Comparison of ENCODE assay signal across 11 cellular contexts in genomic region chr2:37583867-37584266, GRCh38.
DNase-seq lines count a peak whose midpoint lies in the region; ATAC-seq and TF ChIP-seq lines count a peak whose summit lies in the region.
"Had no signal": no experiment of that assay in that cellular context is flagged by ENCODE, and none has a peak within 500 bp of the region (broad histone marks: within the 10 kb centered on the region; RNA-seq: fewer than 3 reads in every experiment).

No MANE protein-coding gene starts in this region.

- no peaks in the 10 kb centered on the region for H3K9me3 Mint-ChIP-seq in CD4-positive, alpha-beta T cell
- H3K9me3 Mint-ChIP-seq in central memory CD8-positive, alpha-beta T cell = peaks cover 5% of the 10 kb centered on the region
- peaks cover 3% of the 10 kb centered on the region for H3K9me3 Mint-ChIP-seq in natural killer cell treated with Interleukin-12 subunit alpha and Interleukin-12 subunit beta and Interleukin-15 and Interleukin-18, amount 100 ng/mL, for 72 hours

- POLR2A ChIA-PET in CD4-positive, alpha-beta T cell (lab: Charles Lee) = interaction anchor here (1.4 to 9.5 kb wide), 5 partner anchors 16 to 86 kb away, joined by 4 to 121 read pairs (median 8); no protein-coding TSS in a partner anchor

- CTCF ChIA-PET in CD4-positive, alpha-beta T cell (lab: Charles Lee) = interaction anchor here (0.6 to 2.6 kb wide), 3 partner anchors 27 to 65 kb away, joined by 3 to 10 read pairs (median 3); no protein-coding TSS in a partner anchor

- no peak for DNase-seq in CD4-positive, alpha-beta T cell
- DNase-seq in NCI-H69 (lab: John Stamatoyannopoulos, UW) (peak; percentile 24), Kasumi-1 (lab: John Stamatoyannopoulos, UW) (no peak), hypothalamus (lab: John Stamatoyannopoulos, UW) (no peak), NCI-H2081 (lab: John Stamatoyannopoulos, UW) (no peak), left lung (no peak)
- DNase-seq in central memory CD8-positive, alpha-beta T cell (ENCODE audit: low spot score in 2 of 2) = no peak
- no peak for DNase-seq in natural killer cell treated with Interleukin-12 subunit alpha and Interleukin-12 subunit beta and Interleukin-15 and Interleukin-18, amount 100 ng/mL, for 72 hours (ENCODE audit: low spot score)
- DNase-seq: stimulated activated CD4-positive, alpha-beta T cell treated with anti-CD3 and anti-CD28 coated beads, Interleukin-2, amount 100 ng/mL, for 48 hours had no signal

- H3K36me3 Mint-ChIP-seq in CD4-positive, alpha-beta T cell (ENCODE audit: low read depth) = no peaks in the 10 kb centered on the region
- peaks cover 4% of the 10 kb centered on the region for H3K36me3 Mint-ChIP-seq in central memory CD8-positive, alpha-beta T cell (ENCODE audit: insufficient read depth)
- peaks cover 10% of the 10 kb centered on the region for H3K36me3 Mint-ChIP-seq in natural killer cell treated with Interleukin-12 subunit alpha and Interleukin-12 subunit beta and Interleukin-15 and Interleukin-18, amount 100 ng/mL, for 72 hours

- H3K27me3 Mint-ChIP-seq in CD4-positive, alpha-beta T cell = no peaks in the 10 kb centered on the region
- H3K27me3 Mint-ChIP-seq in central memory CD8-positive, alpha-beta T cell = no peaks in the 10 kb centered on the region
- no peaks in the 10 kb centered on the region for H3K27me3 Mint-ChIP-seq in natural killer cell treated with Interleukin-12 subunit alpha and Interleukin-12 subunit beta and Interleukin-15 and Interleukin-18, amount 100 ng/mL, for 72 hours

- no peak for TF ChIP-seq CTCF in CD4-positive, alpha-beta T cell (IDR thresholded peaks at IDR 0.05)
- no peak for TF ChIP-seq CTCF in left lung (IDR thresholded peaks at IDR 0.05)

- H3K27ac ChIP-seq in CD4-positive, alpha-beta T cell (ENCODE audit: low read depth, low read length) = no peak overlapping the region
- H3K27ac ChIP-seq in left lung = no peak overlapping the region

- H3K4me3 ChIP-seq in left lung = no peak overlapping the region
- H3K4me3 ChIP-seq: suprapubic skin had no signal

- no peaks in the 10 kb centered on the region for H3K9me3 ChIP-seq in CD4-positive, alpha-beta T cell (ENCODE audit: control insufficient read depth, low read length)
- H3K9me3 ChIP-seq in left lung = no peaks in the 10 kb centered on the region
- H3K9me3 ChIP-seq: suprapubic skin had no signal

- H3K27me3 ChIP-seq in CD4-positive, alpha-beta T cell (ENCODE audit: control insufficient read depth, insufficient read depth, low read length) = no peaks in the 10 kb centered on the region
- H3K27me3 ChIP-seq in left lung = no peaks in the 10 kb centered on the region
- H3K27me3 ChIP-seq: suprapubic skin had no signal

- H3K4me1 Mint-ChIP-seq in CD4-positive, alpha-beta T cell (ENCODE audit: low read depth) = peaks cover 81% of the 10 kb centered on the region
- H3K4me1 Mint-ChIP-seq in central memory CD8-positive, alpha-beta T cell = peaks cover 66% of the 10 kb centered on the region
- peaks cover 65 to 74% of the 10 kb centered on the region in 2 donors for H3K4me1 Mint-ChIP-seq in natural killer cell treated with Interleukin-12 subunit alpha and Interleukin-12 subunit beta and Interleukin-15 and Interleukin-18, amount 100 ng/mL, for 72 hours (ENCODE audit: low read depth in 2 of 2)

- no peaks in the 10 kb centered on the region for H3K36me3 ChIP-seq in left lung
- H3K36me3 ChIP-seq: suprapubic skin had no signal

- intact Hi-C loops in CD4-positive, alpha-beta T cell (cut with DNase I, micrococcal nuclease) = loop anchor here in 1 of 2 experiments (5.0 kb wide), 1 partner anchor 88 kb away; the partner anchor contains the start of gene CDC42EP3
- intact Hi-C loops in left lung (cut with DNase I) = no loop called here

- H3K27ac Mint-ChIP-seq in CD4-positive, alpha-beta T cell = peak overlapping the region; percentile 86
- H3K27ac Mint-ChIP-seq in central memory CD8-positive, alpha-beta T cell (ENCODE audit: low read depth) = peak overlapping the region; percentile 91
- H3K27ac Mint-ChIP-seq in natural killer cell treated with Interleukin-12 subunit alpha and Interleukin-12 subunit beta and Interleukin-15 and Interleukin-18, amount 100 ng/mL, for 72 hours = peak overlapping the region; percentile 87 to 89

- H3K4me1 ChIP-seq in left lung = peaks cover 13 to 52% of the 10 kb centered on the region in 2 donors

- ATAC-seq in CD4-positive, alpha-beta T cell (ENCODE audit: poor library complexity) = no peak
- ATAC-seq in central memory CD8-positive, alpha-beta T cell (replicated peaks; ENCODE audit: extremely low read depth, poor library complexity, severe bottlenecking) = no peak
- no peak for ATAC-seq in natural killer cell treated with Interleukin-12 subunit alpha and Interleukin-12 subunit beta and Interleukin-15 and Interleukin-18, amount 100 ng/mL, for 72 hours
- no peak for ATAC-seq in left lung

- H3K4me3 Mint-ChIP-seq in CD4-positive, alpha-beta T cell = peak overlapping the region; percentile 55
- peak overlapping the region; percentile 72 for H3K4me3 Mint-ChIP-seq in central memory CD8-positive, alpha-beta T cell
- H3K4me3 Mint-ChIP-seq in natural killer cell treated with Interleukin-12 subunit alpha and Interleukin-12 subunit beta and Interleukin-15 and Interleukin-18, amount 100 ng/mL, for 72 hours = peak overlapping the region; percentile 79
- H3K4me3 Mint-ChIP-seq: neural crest cell had no signal
